31 cellular contexts compared by ENCODE assay signal in the genomic region with DNA sequence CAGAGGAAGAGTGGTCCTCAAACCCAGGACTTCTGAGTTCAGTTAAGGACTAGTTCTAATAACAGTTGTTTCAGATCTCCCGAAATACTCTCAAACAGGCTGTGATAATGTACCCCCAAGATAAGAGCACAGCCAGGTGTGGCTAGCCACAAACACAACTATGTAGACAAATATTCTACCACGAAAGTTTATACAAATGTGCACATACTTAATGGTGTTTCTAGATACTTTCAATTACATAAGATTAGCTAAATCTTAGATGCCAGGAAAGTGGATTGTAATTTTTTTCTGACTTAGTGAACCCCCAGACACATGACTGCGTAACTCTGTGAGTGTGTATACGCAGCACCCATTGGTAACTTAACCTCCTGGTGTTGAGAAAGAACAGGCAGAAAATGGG.
"Had no signal": no experiment of that assay in that cellular context is flagged by ENCODE, and none has a peak within 500 bp of the region (broad histone marks: within the 10 kb centered on the region; RNA-seq: fewer than 3 reads in every experiment).

No MANE protein-coding gene starts in this region.

- H3K4me3 Mint-ChIP-seq: activated CD4-positive, alpha-beta memory T cell treated with anti-CD3 and anti-CD28 coated beads, Interleukin-2, amount 10 ng/mL, durations not matched to agents 7 days and 5 days; activated CD4-positive, alpha-beta T cell treated with anti-CD3 and anti-CD28 coated beads, Interleukin-2, amount 10 ng/mL, durations not matched to agents 7 days and 5 days; activated naive CD4-positive, alpha-beta T cell treated with anti-CD3 and anti-CD28 coated beads for 36 hours; activated naive CD4-positive, alpha-beta T cell treated with anti-CD3 and anti-CD28 coated beads, Interleukin-2, amount 50 U/mL, for 24 hours; activated naive CD8-positive, alpha-beta T cell treated with anti-CD3 and anti-CD28 coated beads for 36 hours; activated naive CD8-positive, alpha-beta T cell treated with anti-CD3 and anti-CD28 coated beads, Interleukin-2, amount 50 U/mL, for 24 hours; activated T-cell treated with anti-CD3 and anti-CD28 coated beads, Interleukin-2, amount 50 U/mL, for 4 hours; effector memory CD8-positive, alpha-beta T cell; WTC11 had no signal

- H3K4me1 ChIP-seq: adrenal gland, ascending aorta, body of pancreas, esophagus muscularis mucosa, foreskin keratinocyte, gastrocnemius medialis had no signal

- H3K4me1 Mint-ChIP-seq: activated CD4-positive, alpha-beta memory T cell treated with anti-CD3 and anti-CD28 coated beads, Interleukin-2, amount 10 ng/mL, durations not matched to agents 7 days and 5 days; activated CD4-positive, alpha-beta T cell treated with anti-CD3 and anti-CD28 coated beads, Interleukin-2, amount 10 ng/mL, durations not matched to agents 7 days and 5 days; activated naive CD4-positive, alpha-beta T cell treated with anti-CD3 and anti-CD28 coated beads, Interleukin-2, amount 50 U/mL, for 24 hours; activated naive CD8-positive, alpha-beta T cell treated with anti-CD3 and anti-CD28 coated beads for 36 hours; activated naive CD8-positive, alpha-beta T cell treated with anti-CD3 and anti-CD28 coated beads, Interleukin-2, amount 50 U/mL, for 24 hours; WTC11 had no signal

- FAIRE-seq: colon had no signal

- H3K27me3 Mint-ChIP-seq: activated CD4-positive, alpha-beta T cell treated with anti-CD3 and anti-CD28 coated beads, Interleukin-2, amount 10 ng/mL, durations not matched to agents 7 days and 5 days; activated naive CD8-positive, alpha-beta T cell treated with anti-CD3 and anti-CD28 coated beads for 36 hours; activated naive CD8-positive, alpha-beta T cell treated with anti-CD3 and anti-CD28 coated beads, Interleukin-2, amount 50 U/mL, for 24 hours; effector memory CD8-positive, alpha-beta T cell had no signal

- H3K9me3 Mint-ChIP-seq: activated CD4-positive, alpha-beta memory T cell treated with anti-CD3 and anti-CD28 coated beads, Interleukin-2, amount 10 ng/mL, durations not matched to agents 7 days and 5 days; activated CD4-positive, alpha-beta T cell treated with anti-CD3 and anti-CD28 coated beads, Interleukin-2, amount 10 ng/mL, durations not matched to agents 7 days and 5 days; activated naive CD4-positive, alpha-beta T cell treated with anti-CD3 and anti-CD28 coated beads for 36 hours; activated naive CD4-positive, alpha-beta T cell treated with anti-CD3 and anti-CD28 coated beads, Interleukin-2, amount 50 U/mL, for 24 hours; activated naive CD8-positive, alpha-beta T cell treated with anti-CD3 and anti-CD28 coated beads for 36 hours; activated naive CD8-positive, alpha-beta T cell treated with anti-CD3 and anti-CD28 coated beads, Interleukin-2, amount 50 U/mL, for 24 hours; activated T-cell treated with anti-CD3 and anti-CD28 coated beads, Interleukin-2, amount 50 U/mL, for 4 hours; activated T-helper 2 cell treated with anti-CD3 and anti-CD28 coated beads, Interferon-gamma antibody, Interleukin-2, Interleukin-4, amounts not matched to agents 10 μg/mL and 5 μg/mL and 100 μg/mL, durations not matched to agents 14 hours and 24 hours and 36 hours; effector memory CD8-positive, alpha-beta T cell; WTC11 had no signal

- H3K36me3 Mint-ChIP-seq: activated naive CD4-positive, alpha-beta T cell treated with anti-CD3 and anti-CD28 coated beads, Interleukin-2, amount 50 U/mL, for 24 hours; activated naive CD8-positive, alpha-beta T cell treated with anti-CD3 and anti-CD28 coated beads for 36 hours; WTC11 had no signal

- H3K27ac ChIP-seq: adrenal gland, ascending aorta, body of pancreas, esophagus muscularis mucosa, foreskin keratinocyte, gastrocnemius medialis, heart left ventricle, VCaP had no signal

- H3K36me3 ChIP-seq: adrenal gland, ascending aorta, esophagus muscularis mucosa, gastrocnemius medialis, heart left ventricle had no signal

- DNase-seq: activated CD4-positive, alpha-beta memory T cell treated with anti-CD3 and anti-CD28 coated beads, Interleukin-2, amount 10 ng/mL, durations not matched to agents 7 days and 5 days; activated CD4-positive, alpha-beta T cell treated with anti-CD3 and anti-CD28 coated beads for 1 hour; activated CD4-positive, alpha-beta T cell treated with anti-CD3 and anti-CD28 coated beads for 4 hours; activated CD4-positive, alpha-beta T cell treated with anti-CD3 and anti-CD28 coated beads, Interleukin-2, amount 10 ng/mL, durations not matched to agents 7 days and 5 days; activated CD4-positive, alpha-beta T cell treated with anti-CD3 and anti-CD28 coated beads, Interleukin-2, amount 50 U/mL, for 4 hours; activated CD8-positive, alpha-beta memory T cell treated with anti-CD3 and anti-CD28 coated beads, Interleukin-2, amount 50 U/mL, for 48 hours; activated effector memory CD4-positive, alpha-beta T cell treated with anti-CD3 and anti-CD28 coated beads, Interleukin-2, amount 50 U/mL, for 16 hours; activated naive CD4-positive, alpha-beta T cell treated with anti-CD3 and anti-CD28 coated beads for 36 hours; activated naive CD8-positive, alpha-beta T cell treated with anti-CD3 and anti-CD28 coated beads for 36 hours; activated naive CD8-positive, alpha-beta T cell treated with anti-CD3 and anti-CD28 coated beads, Interleukin-2, amount 50 U/mL, for 24 hours; activated T-cell treated with anti-CD3 and anti-CD28 coated beads, Interleukin-2, amount 50 U/mL, for 4 hours; adrenal gland; body of pancreas; caudate nucleus; cortex of kidney; dermis blood vessel endothelial cell; effector CD4-positive, alpha-beta T cell; effector memory CD8-positive, alpha-beta T cell; erythroblast; foreskin keratinocyte; gastrocnemius medialis; glutamatergic neuron; heart left ventricle; T-helper 2 cell had no signal

- H3K27me3 ChIP-seq: adrenal gland, ascending aorta, body of pancreas, esophagus muscularis mucosa, foreskin keratinocyte, gastrocnemius medialis, heart left ventricle had no signal

- ATAC-seq: activated naive CD8-positive, alpha-beta T cell treated with anti-CD3 and anti-CD28 coated beads, Interleukin-2, amount 50 U/mL, for 24 hours; activated T-cell treated with anti-CD3 and anti-CD28 coated beads, Interleukin-2, amount 50 U/mL, for 4 hours; body of pancreas; effector memory CD8-positive, alpha-beta T cell; foreskin keratinocyte; gastrocnemius medialis; heart left ventricle; WTC11 had no signal

- H3K27ac Mint-ChIP-seq: activated CD4-positive, alpha-beta memory T cell treated with anti-CD3 and anti-CD28 coated beads, Interleukin-2, amount 10 ng/mL, durations not matched to agents 7 days and 5 days; activated CD4-positive, alpha-beta T cell treated with anti-CD3 and anti-CD28 coated beads, Interleukin-2, amount 10 ng/mL, durations not matched to agents 7 days and 5 days; activated naive CD4-positive, alpha-beta T cell treated with anti-CD3 and anti-CD28 coated beads for 36 hours; activated naive CD4-positive, alpha-beta T cell treated with anti-CD3 and anti-CD28 coated beads, Interleukin-2, amount 50 U/mL, for 24 hours; activated naive CD8-positive, alpha-beta T cell treated with anti-CD3 and anti-CD28 coated beads for 36 hours; activated naive CD8-positive, alpha-beta T cell treated with anti-CD3 and anti-CD28 coated beads, Interleukin-2, amount 50 U/mL, for 24 hours; activated T-helper 2 cell treated with anti-CD3 and anti-CD28 coated beads, Interferon-gamma antibody, Interleukin-2, Interleukin-4, amounts not matched to agents 10 μg/mL and 5 μg/mL and 100 μg/mL, durations not matched to agents 14 hours and 24 hours and 36 hours; effector memory CD8-positive, alpha-beta T cell; WTC11 had no signal

- H3K4me3 ChIP-seq: adrenal gland, ascending aorta, body of pancreas, esophagus muscularis mucosa, gastrocnemius medialis, heart left ventricle had no signal

- H3K9me3 ChIP-seq: adrenal gland, ascending aorta, body of pancreas, esophagus muscularis mucosa, gastrocnemius medialis, heart left ventricle had no signal
